ENCODE assay signal across 29 cellular contexts in genomic region chr17:13563916-13564315, GRCh38. TPM values are rescaled to one million over a fixed set of nuclear protein-coding genes. Genes with fewer than 3 reads are reported as not detected.
"Had no signal": no experiment of that assay in that cellular context is flagged by ENCODE, and none has a peak within 500 bp of the region (broad histone marks: within the 10 kb centered on the region; RNA-seq: fewer than 3 reads in every experiment).

No MANE protein-coding gene starts in this region.

- H3K4me1 ChIP-seq: esophagus squamous epithelium, foreskin keratinocyte, gastroesophageal sphincter, parathyroid adenoma, prostate gland, right atrium auricular region, testis, tibial artery had no signal

- FAIRE-seq: endometrium, kidney had no signal

- H3K27ac ChIP-seq: coronary artery, esophagus squamous epithelium, foreskin keratinocyte, gastroesophageal sphincter, heart left ventricle, hepatocyte, parathyroid adenoma, right atrium auricular region, testis, tibial artery had no signal

- H3K4me1 Mint-ChIP-seq: naive B cell; stimulated activated effector memory CD8-positive, alpha-beta T cell treated with anti-CD3 and anti-CD28 coated beads, Interleukin-12 subunit alpha, Interleukin-12 subunit beta, amount 100 ng/mL, for 72 hours had no signal

- H3K27me3 ChIP-seq: foreskin keratinocyte, gastroesophageal sphincter, heart left ventricle, hepatocyte, right atrium auricular region, testis, tibial artery had no signal

- H3K4me3 ChIP-seq: coronary artery, esophagus squamous epithelium, gastroesophageal sphincter, heart left ventricle, hepatocyte, mucosa of descending colon, prostate gland, right atrium auricular region, testis, tibial artery had no signal

- H3K9ac ChIP-seq: parathyroid adenoma had no signal

- H3K36me3 Mint-ChIP-seq: naive B cell; natural killer cell treated with Interleukin-12 subunit alpha and Interleukin-12 subunit beta and Interleukin-15 and Interleukin-18, amount 100 ng/mL, for 72 hours; stimulated activated effector memory CD8-positive, alpha-beta T cell treated with anti-CD3 and anti-CD28 coated beads, Interleukin-12 subunit alpha, Interleukin-12 subunit beta, amount 100 ng/mL, for 72 hours had no signal

- ATAC-seq: foreskin keratinocyte; gastroesophageal sphincter; heart left ventricle; left lobe of liver; mucosa of descending colon; natural killer cell treated with Interleukin-12 subunit alpha and Interleukin-12 subunit beta and Interleukin-15 and Interleukin-18, amount 100 ng/mL, for 72 hours; sciatic nerve; stimulated activated effector memory CD8-positive, alpha-beta T cell treated with anti-CD3 and anti-CD28 coated beads, Interleukin-12 subunit alpha, Interleukin-12 subunit beta, amount 100 ng/mL, for 72 hours; stimulated activated naive CD8-positive, alpha-beta T cell treated with anti-CD3 and anti-CD28 coated beads, Interleukin-15, Interleukin-2, amounts not matched to agents 100 U/mL and 50 U/mL, for 24 hours had no signal

- H3K79me2 ChIP-seq: hepatocyte, parathyroid adenoma had no signal

- H3K4me2 ChIP-seq: hepatocyte had no signal

- H3K27me3 Mint-ChIP-seq: type B pancreatic cell had no signal

- H2AFZ ChIP-seq: hepatocyte, parathyroid adenoma had no signal

- DNase-seq: dermis blood vessel endothelial cell; effector memory CD4-positive, alpha-beta T cell; erythroblast; esophagus squamous epithelium; foreskin keratinocyte; heart left ventricle; kidney; mesenchymal stem cell; mucosa of descending colon; naive B cell; stimulated activated CD4-positive, alpha-beta T cell treated with anti-CD3 and anti-CD28 coated beads, Interleukin-2, amount 100 ng/mL, for 24 hours; stimulated activated CD4-positive, alpha-beta T cell treated with anti-CD3 and anti-CD28 coated beads, Interleukin-4, amount 100 ng/mL, for 24 hours; stimulated activated naive CD8-positive, alpha-beta T cell treated with anti-CD3 and anti-CD28 coated beads, Interleukin-15, Interleukin-2, amounts not matched to agents 100 U/mL and 50 U/mL, for 24 hours; substantia nigra; testis; tibial artery had no signal

- H3K9me3 ChIP-seq: esophagus squamous epithelium, mucosa of descending colon, prostate gland, testis had no signal

- H3K4me3 Mint-ChIP-seq: mesothelial cell of epicardium; naive B cell; natural killer cell treated with Interleukin-12 subunit alpha and Interleukin-12 subunit beta and Interleukin-15 and Interleukin-18, amount 100 ng/mL, for 72 hours; stimulated activated effector memory CD8-positive, alpha-beta T cell treated with anti-CD3 and anti-CD28 coated beads, Interleukin-12 subunit alpha, Interleukin-12 subunit beta, amount 100 ng/mL, for 72 hours; type B pancreatic cell had no signal

- H3K27ac Mint-ChIP-seq: mesothelial cell of epicardium; naive B cell; natural killer cell treated with Interleukin-12 subunit alpha and Interleukin-12 subunit beta and Interleukin-15 and Interleukin-18, amount 100 ng/mL, for 72 hours; stimulated activated effector memory CD8-positive, alpha-beta T cell treated with anti-CD3 and anti-CD28 coated beads, Interleukin-12 subunit alpha, Interleukin-12 subunit beta, amount 100 ng/mL, for 72 hours; type B pancreatic cell had no signal

- H3K9me3 Mint-ChIP-seq: natural killer cell treated with Interleukin-12 subunit alpha and Interleukin-12 subunit beta and Interleukin-15 and Interleukin-18, amount 100 ng/mL, for 72 hours; stimulated activated effector memory CD8-positive, alpha-beta T cell treated with anti-CD3 and anti-CD28 coated beads, Interleukin-12 subunit alpha, Interleukin-12 subunit beta, amount 100 ng/mL, for 72 hours; type B pancreatic cell had no signal

- H3K36me3 ChIP-seq: esophagus squamous epithelium, gastroesophageal sphincter, heart left ventricle, prostate gland, right atrium auricular region, tibial artery had no signal

RNA-seq across cellular contexts. Expression of gene HS3ST3A1, which starts 37.8 kb away (rescaled TPM):
- polyA plus RNA-seq: foreskin keratinocyte had no signal
